21 cellular contexts compared by ENCODE assay signal in genomic region chr12:22821985-22822384, GRCh38.
DNase-seq lines count a peak whose midpoint lies in the region; ATAC-seq and TF ChIP-seq lines count a peak whose summit lies in the region.
"Had no signal": no experiment of that assay in that cellular context is flagged by ENCODE, and none has a peak within 500 bp of the region (broad histone marks: within the 10 kb centered on the region; RNA-seq: fewer than 3 reads in every experiment).

No MANE protein-coding gene starts in this region.

- no peak overlapping the region for H2AFZ ChIP-seq in trophoblast cell (ENCODE audit: insufficient read depth, low read length, poor library complexity)
- H2AFZ ChIP-seq: parathyroid adenoma had no signal

- no peak overlapping the region for H3K9ac ChIP-seq in trophoblast cell (ENCODE audit: low read length)
- H3K9ac ChIP-seq: KMS-11, parathyroid adenoma had no signal

- no peak overlapping the region for H4K12ac ChIP-seq in trophoblast cell (ENCODE audit: low read depth, low read length)

- intact Hi-C loops in left lung (cut with DNase I) (no loop called here), ascending aorta (cut with DNase I) (no loop called here)

- no peak overlapping the region for H3K4me3 ChIP-seq in fibroblast of villous mesenchyme (ENCODE audit: low read depth, low read length)
- no peak overlapping the region for H3K4me3 ChIP-seq in trophoblast cell (ENCODE audit: low read depth, low read length)
- no peak overlapping the region for H3K4me3 ChIP-seq in left lung
- H3K4me3 ChIP-seq in ascending aorta = no peak overlapping the region
- H3K4me3 ChIP-seq: left ventricle myocardium inferior had no signal

- peaks cover 0 to 3% of the 10 kb centered on the region in 2 experiments for H3K4me1 ChIP-seq in trophoblast cell (ENCODE audit: control insufficient read depth in 1 of 2, insufficient read depth in 2 of 2, low read length in 2 of 2)
- H3K4me1 ChIP-seq in left lung = no peaks in the 10 kb centered on the region
- H3K4me1 ChIP-seq in ascending aorta = no peaks in the 10 kb centered on the region
- H3K4me1 ChIP-seq: left ventricle myocardium inferior, parathyroid adenoma had no signal

- DNase-seq in ELF-1 (ENCODE audit: low read depth, low spot score) = peak; percentile 6
- peak; percentile 79 for DNase-seq in SK-MEL-5 (ENCODE audit: low read depth, low spot score)
- DNase-seq in fibroblast of villous mesenchyme (ENCODE audit: low read depth) = peak; percentile 10
- peak; percentile 60 to 80 for DNase-seq in trophoblast cell
- no peak for DNase-seq in left lung
- DNase-seq in ascending aorta (ENCODE audit: low spot score in 2 of 2) = no peak
- DNase-seq: activated naive CD4-positive, alpha-beta T cell treated with anti-CD3 and anti-CD28 coated beads for 36 hours; activated T-cell treated with anti-CD3 and anti-CD28 coated beads, Interleukin-2, amount 50 U/mL, for 4 hours; amygdala; left ventricle myocardium inferior; NCI-H1694 treated with DMSO at 0.1 percent for 48 hours; NCI-H2227 treated with DMSO at 0.1 percent for 48 hours; NCI-H774; nephron progenitor cell; substantia nigra had no signal

- peak overlapping the region; percentile 40 for H3K27ac ChIP-seq in trophoblast cell (ENCODE audit: low read depth, low read length)
- no peak overlapping the region for H3K27ac ChIP-seq in left lung
- no peak overlapping the region for H3K27ac ChIP-seq in ascending aorta
- H3K27ac ChIP-seq: KMS-11, left ventricle myocardium inferior, parathyroid adenoma had no signal

- no peak overlapping the region for H3K4me2 ChIP-seq in trophoblast cell (ENCODE audit: low read length)
- H3K4me2 ChIP-seq: KMS-11 had no signal

- H3K4ac ChIP-seq in trophoblast cell (ENCODE audit: low read depth, low read length) = no peak overlapping the region

- H3K18ac ChIP-seq in trophoblast cell (ENCODE audit: low read length) = no peak overlapping the region

- WGBS in trophoblast cell (ENCODE audit: extremely low coverage, insufficient coverage, insufficient read length) = no CpG with 5 or more reads among the region's 4 CpGs

- no peak overlapping the region for H3K23ac ChIP-seq in trophoblast cell (ENCODE audit: low read length)

- H3K79me1 ChIP-seq in trophoblast cell (ENCODE audit: low read length) = peaks cover 2% of the 10 kb centered on the region

- ATAC-seq in left lung (no peak), HG03571 (IDR thresholded peaks at IDR 0.05; ENCODE audit: unreplicated experiment) (no peak)
- ATAC-seq: activated T-cell treated with anti-CD3 and anti-CD28 coated beads, Interleukin-2, amount 50 U/mL, for 4 hours; esophagus mucosa; HCT116; Right ventricle myocardium inferior had no signal

- H2AK5ac ChIP-seq in trophoblast cell (ENCODE audit: low read length) = no peak overlapping the region

- no peak overlapping the region for H2BK5ac ChIP-seq in trophoblast cell (ENCODE audit: low read depth, low read length, poor library complexity)

- H4K91ac ChIP-seq in trophoblast cell (ENCODE audit: low read depth, low read length) = no peak overlapping the region

- in situ Hi-C loops in SK-MEL-5 (cut with HindIII; ENCODE audit: low pct_unique_long_range_greater_than_20kb, low sequenced_read_pairs) = no loop called here

- no peak overlapping the region for H3K14ac ChIP-seq in trophoblast cell (ENCODE audit: low read length)

- H3K36me3 ChIP-seq in trophoblast cell (ENCODE audit: control insufficient read depth in 1 of 2, insufficient read depth in 2 of 2, low read length in 2 of 2) = no peaks in the 10 kb centered on the region
- H3K36me3 ChIP-seq in left lung = no peaks in the 10 kb centered on the region
- H3K36me3 ChIP-seq in ascending aorta = no peaks in the 10 kb centered on the region
- H3K36me3 ChIP-seq: left ventricle myocardium inferior had no signal

- H2BK120ac ChIP-seq in trophoblast cell (ENCODE audit: insufficient read depth, low read length, poor library complexity) = no peak overlapping the region

- no peak for TF ChIP-seq CTCF in fibroblast of villous mesenchyme (IDR thresholded peaks at IDR 0.05; ENCODE audit: insufficient read depth, low read depth, low read length)
- TF ChIP-seq CTCF in left lung (IDR thresholded peaks at IDR 0.05) = no peak
- TF ChIP-seq CTCF in ascending aorta (IDR thresholded peaks at IDR 0.05) = no peak

- H2BK12ac ChIP-seq in trophoblast cell (ENCODE audit: low read length) = no peak overlapping the region

- H3K27me3 ChIP-seq in trophoblast cell (ENCODE audit: insufficient read depth, low read length) (no peaks in the 10 kb centered on the region), left lung (no peaks in the 10 kb centered on the region), ascending aorta (no peaks in the 10 kb centered on the region)

- H4K8ac ChIP-seq in trophoblast cell (ENCODE audit: low read depth, low read length) = no peak overlapping the region

- H3K9me3 ChIP-seq in trophoblast cell (ENCODE audit: insufficient read depth, low read depth, low read length) = peaks cover 2% of the 10 kb centered on the region
- H3K9me3 ChIP-seq in left lung = peaks cover 0 to 3% of the 10 kb centered on the region in 2 donors
- H3K9me3 ChIP-seq in ascending aorta = no peaks in the 10 kb centered on the region

- no peaks in the 10 kb centered on the region for H3K79me2 ChIP-seq in trophoblast cell (ENCODE audit: control insufficient read depth, insufficient read depth, low read length, poor library complexity)
- H3K79me2 ChIP-seq: parathyroid adenoma had no signal

Comparison
In these comparisons a context has a peak if more than half of its experiments do, and no peak if none do; other contexts are left out.
1. DNase-seq: peak in ELF-1 (single experiment), SK-MEL-5 (single experiment), fibroblast of villous mesenchyme (single experiment) and trophoblast cell (2 of 2); none in left lung (0 of 2) and ascending aorta (0 of 2).